8 cellular contexts compared by ENCODE assay signal in the genomic region with DNA sequence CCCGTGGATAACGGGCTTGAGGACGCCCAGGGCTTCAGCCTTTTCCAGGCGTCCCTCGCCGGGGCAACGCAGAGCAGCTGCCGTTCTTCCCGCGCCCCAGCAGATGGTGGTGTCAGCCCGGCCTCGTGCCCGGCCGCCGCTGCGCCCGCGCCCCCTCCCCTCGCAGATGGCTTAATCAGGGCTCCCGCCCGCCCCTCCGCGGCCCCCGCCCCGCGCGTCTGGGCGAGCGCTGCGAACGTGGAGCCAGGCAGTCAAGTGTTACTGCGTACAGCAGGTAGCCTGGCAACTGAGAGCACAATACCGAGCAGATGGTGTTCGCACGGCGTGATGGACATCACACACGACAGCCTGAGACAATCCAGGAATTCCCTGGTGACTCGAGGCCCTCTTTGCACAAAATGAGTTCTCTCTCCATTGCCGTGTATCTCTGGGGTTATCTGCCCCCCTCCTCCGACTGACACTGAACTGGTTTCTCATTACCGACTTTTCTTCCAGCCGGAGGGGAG.
A peak's percentile ranks its signal among the peaks of the same experiment; 100 is the strongest.
DNase-seq lines count a peak whose midpoint lies in the region; ATAC-seq, FAIRE-seq and TF ChIP-seq lines count a peak whose summit lies in the region.

No MANE protein-coding gene starts in this region.

- TF ChIP-seq POLR2A in HepG2 (IDR thresholded peaks at IDR 0.05; ENCODE audit: insufficient read depth in 1 of 2, low read depth in 2 of 2, low read length in 2 of 2), result no peak

- ATAC-seq in HG03139 (IDR thresholded peaks at IDR 0.05; ENCODE audit: unreplicated experiment), result peak; percentile 50
- peak; percentile 11; the same call in 1 of the 3 replicates for ATAC-seq in HepG2
- ATAC-seq in HG03439 (IDR thresholded peaks at IDR 0.05; ENCODE audit: unreplicated experiment), result no peak

- H3K4me1 ChIP-seq in duodenal mucosa (ENCODE audit: control insufficient read depth in 1 of 2, insufficient read depth in 2 of 2, low read length in 2 of 2), result peaks cover 11% of the 10 kb centered on the region in 2 donors
- H3K4me1 ChIP-seq in HepG2 (ENCODE audit: insufficient read depth, low read length), result peaks cover 31% of the 10 kb centered on the region

- FAIRE-seq in HepG2 (lab: Jason Lieb, UNC), result no peak

- no peak overlapping the region for H2AFZ ChIP-seq in HepG2 (ENCODE audit: low read length)

- DNase-seq in NCI-H460 (ENCODE audit: extremely low read depth, low read depth) (peak; percentile 38), HepG2 (ENCODE audit: low spot score) (no peak)
- DNase-seq in activated CD4-positive, alpha-beta memory T cell treated with anti-CD3 and anti-CD28 coated beads for 36 hours, result peak; percentile 73
- peak; percentile 45 to 59 for DNase-seq in stimulated activated CD4-positive, alpha-beta T cell treated with anti-CD3 and anti-CD28 coated beads, Interleukin-2, amount 100 ng/mL, for 48 hours

- no peaks in the 10 kb centered on the region for H3K9me3 ChIP-seq in duodenal mucosa (ENCODE audit: control insufficient read depth in 1 of 2, low read length in 2 of 2)
- no peaks in the 10 kb centered on the region for H3K9me3 ChIP-seq in HepG2 (ENCODE audit: low read length)

- no peak overlapping the region for H3K4me2 ChIP-seq in HepG2 (ENCODE audit: low read depth, low read length)

- no peaks in the 10 kb centered on the region for H3K27me3 ChIP-seq in duodenal mucosa (ENCODE audit: control insufficient read depth in 1 of 2, insufficient read depth in 2 of 2, low read length in 2 of 2)
- no peaks in the 10 kb centered on the region for H3K27me3 ChIP-seq in HepG2 (ENCODE audit: control insufficient read depth in 1 of 2, insufficient read depth in 2 of 2, low read length in 2 of 2)

- H3K9me3 Mint-ChIP-seq in activated CD4-positive, alpha-beta memory T cell treated with anti-CD3 and anti-CD28 coated beads for 36 hours, result no peaks in the 10 kb centered on the region

- TF ChIP-seq CTCF in GM12874 (IDR thresholded peaks at IDR 0.05; ENCODE audit: insufficient read depth, low read depth, low read length) (peak; percentile 50), HepG2 (CRISPR knock-in tag; IDR thresholded peaks at IDR 0.05) (no peak)

- H3K79me2 ChIP-seq in HepG2 (ENCODE audit: insufficient read depth, low read length), result no peaks in the 10 kb centered on the region

- in situ Hi-C loops in HepG2 (cut with HindIII; ENCODE audit: extremely low pct_ligation_motif_present, low pct_unique_long_range_greater_than_20kb), result no loop called here

- TF ChIP-seq EP300 in HepG2 (IDR thresholded peaks at IDR 0.05; ENCODE audit: low read depth in 2 of 2, low read length in 2 of 2) (no peak), HepG2 (CRISPR knock-in tag; IDR thresholded peaks at IDR 0.05; ENCODE audit: borderline replicate concordance) (no peak)

- 96% methylated on average over 24 of the region's 42 CpGs for WGBS in HepG2 (ENCODE audit: low lambda C conversion rate)

- H4K20me1 ChIP-seq in HepG2 (ENCODE audit: insufficient read depth, low read length), result no peaks in the 10 kb centered on the region

- POLR2A ChIA-PET in activated CD4-positive, alpha-beta memory T cell treated with anti-CD3 and anti-CD28 coated beads for 36 hours (lab: Charles Lee), result interaction anchor here (0.6 kb wide), 2 partner anchors 301 to 312 kb away, joined by 3 read pairs; no protein-coding TSS in a partner anchor
- POLR2A ChIA-PET in HepG2 (lab: Yijun Ruan, JAX), result no interaction called here

- H3K4me3 Mint-ChIP-seq in activated CD4-positive, alpha-beta memory T cell treated with anti-CD3 and anti-CD28 coated beads for 36 hours, result peak overlapping the region; percentile 46

- H3K9ac ChIP-seq in duodenal mucosa (ENCODE audit: low read depth in 1 of 2, low read length in 2 of 2) (peak overlapping the region; percentile 38 to 51), HepG2 (ENCODE audit: insufficient read depth, low read depth, low read length) (no peak overlapping the region)

- peaks cover 40% of the 10 kb centered on the region for H3K27me3 Mint-ChIP-seq in activated CD4-positive, alpha-beta memory T cell treated with anti-CD3 and anti-CD28 coated beads for 36 hours

- peaks cover 0 to 8% of the 10 kb centered on the region in 2 donors for H3K36me3 ChIP-seq in duodenal mucosa (ENCODE audit: control insufficient read depth in 1 of 2, insufficient read depth in 2 of 2, low read length in 2 of 2)
- peaks cover 0 to 15% of the 10 kb centered on the region in 2 experiments; a peak in 2 of 5 replicates for H3K36me3 ChIP-seq in HepG2 (replicated peaks in 1 of 2; ENCODE audit: control insufficient read depth in 1 of 2, insufficient read depth in 2 of 2, low read length in 2 of 2)

- BruUV-seq in HepG2 (replicated peaks; lab: Mats Ljungman, UMichigan), result no TSS peak

- TF ChIP-seq RAD21 in HepG2 (CRISPR knock-in tag; IDR thresholded peaks at IDR 0.05), result no peak

- CTCF ChIA-PET in activated CD4-positive, alpha-beta memory T cell treated with anti-CD3 and anti-CD28 coated beads for 36 hours (lab: Charles Lee), result interaction anchor here (0.8 to 2.8 kb wide), 6 partner anchors 9 to 625 kb away, joined by 3 to 20 read pairs (median 3); no protein-coding TSS in a partner anchor
- CTCF ChIA-PET in HepG2 (lab: Yijun Ruan, JAX; ENCODE audit: low intra/inter-chr PET ratio, low total read pairs), result no interaction called here

- H3K27ac Mint-ChIP-seq in activated CD4-positive, alpha-beta memory T cell treated with anti-CD3 and anti-CD28 coated beads for 36 hours, result no peak overlapping the region

- peak overlapping the region; percentile 67 to 72 for H3K4me3 ChIP-seq in duodenal mucosa (ENCODE audit: low read depth in 1 of 2, low read length in 2 of 2)
- H3K4me3 ChIP-seq in HepG2 (replicated peaks in 1 of 3; ENCODE audit: insufficient read depth in 1 of 3, low read depth in 2 of 3, low read length in 3 of 3), result no peak overlapping the region

- intact Hi-C loops in activated CD4-positive, alpha-beta memory T cell treated with anti-CD3 and anti-CD28 coated beads for 36 hours (cut with micrococcal nuclease), result loop anchor here (1.0 to 10.0 kb wide), 6 partner anchors 78 to 640 kb away; partner anchors contain the start of genes MAML3 and SCOC
- intact Hi-C loops in HepG2 (cut with micrococcal nuclease; ENCODE audit: unreplicated experiment), result no loop called here

- peaks cover 16% of the 10 kb centered on the region for H3K4me1 Mint-ChIP-seq in activated CD4-positive, alpha-beta memory T cell treated with anti-CD3 and anti-CD28 coated beads for 36 hours (ENCODE audit: low read depth)

- H3K27ac ChIP-seq in duodenal mucosa (ENCODE audit: low read depth, low read length) (no peak overlapping the region), HepG2 (ENCODE audit: extremely low read length, insufficient read depth, low read length) (no peak overlapping the region)

- no peaks in the 10 kb centered on the region for H3K36me3 Mint-ChIP-seq in activated CD4-positive, alpha-beta memory T cell treated with anti-CD3 and anti-CD28 coated beads for 36 hours

TF ChIP-seq in HepG2, 621 proteins besides CTCF, POLR2A, EP300 and RAD21:
- no peak for TF ChIP-seq ZNF34 (CRISPR knock-in tag; IDR thresholded peaks at IDR 0.05; ENCODE audit: borderline replicate concordance)

Comparison
In these comparisons a context has a peak if more than half of its experiments do, and no peak if none do; other contexts are left out.
1. H3K4me3 ChIP-seq: peak in duodenal mucosa (2 of 2); none in HepG2 (0 of 3).